Comparison of ENCODE assay signal across 8 cellular contexts in genomic region chr1:222465211-222466041, GRCh38.
DNase-seq lines count a peak whose midpoint lies in the region; ATAC-seq, FAIRE-seq and TF ChIP-seq lines count a peak whose summit lies in the region.

No MANE protein-coding gene starts in this region.

- peak; percentile 98 for TF ChIP-seq CTCF in HepG2 (CRISPR knock-in tag; IDR thresholded peaks at IDR 0.05)

- CTCF ChIA-PET in HepG2 (lab: Yijun Ruan, JAX; ENCODE audit: low intra/inter-chr PET ratio, low total read pairs): interaction anchor here (2.5 kb wide), 1 partner anchor 168 kb away, joined by 44 read pairs; no protein-coding TSS in a partner anchor

- TF ChIP-seq POLR2A in HepG2 (IDR thresholded peaks at IDR 0.05; ENCODE audit: insufficient read depth in 1 of 2, low read depth in 2 of 2, low read length in 2 of 2): peak; percentile 72 to 82

- peak; percentile 70 for FAIRE-seq in HepG2 (lab: Jason Lieb, UNC)

- H3K9me3 ChIP-seq in HepG2 (ENCODE audit: low read length): no peaks in the 10 kb centered on the region

- H3K9ac ChIP-seq in HepG2 (ENCODE audit: insufficient read depth, low read depth, low read length): peak overlapping the region; percentile 90

- DNase-seq in Ammon's horn (ENCODE audit: low spot score) (peak; percentile 93), NCI-H510A (lab: John Stamatoyannopoulos, UW) (peak; percentile 72), cortex of kidney (lab: John Stamatoyannopoulos, UW) (peak; percentile 45), HepG2 (ENCODE audit: low spot score) (peak; percentile 91)
- DNase-seq in activated CD4-positive, alpha-beta T cell treated with anti-CD3 and anti-CD28 coated beads for 48 hours: peak; percentile 85
- DNase-seq in stimulated activated CD4-positive, alpha-beta T cell treated with anti-CD3 and anti-CD28 coated beads, Interleukin-2, amount 100 ng/mL, for 48 hours: peak; percentile 74 to 85

- no peak for TF ChIP-seq EP300 in HepG2 (IDR thresholded peaks at IDR 0.05; ENCODE audit: low read depth in 2 of 2, low read length in 2 of 2)
- TF ChIP-seq EP300 in HepG2 (CRISPR knock-in tag; IDR thresholded peaks at IDR 0.05; ENCODE audit: borderline replicate concordance): peak; percentile 33; the same call in 1 of the 2 replicates

- intact Hi-C loops in HepG2 (cut with micrococcal nuclease; ENCODE audit: unreplicated experiment): loop anchor here (1.0 to 10.0 kb wide), 5 partner anchors 152 to 721 kb away; partner anchors contain the start of gene DUSP10

- H3K79me2 ChIP-seq in HepG2 (ENCODE audit: insufficient read depth, low read length): no peaks in the 10 kb centered on the region

- TSS peak; percentile 100 for BruUV-seq in HepG2 (replicated peaks; lab: Mats Ljungman, UMichigan)

- TF ChIP-seq RAD21 in HepG2 (CRISPR knock-in tag; IDR thresholded peaks at IDR 0.05): peak; percentile 100

- peak overlapping the region; percentile 99 for H3K27ac ChIP-seq in HepG2 (ENCODE audit: extremely low read length, insufficient read depth, low read length)

- under 1% methylated on average over 15 of the region's 46 CpGs for WGBS in HepG2 (ENCODE audit: low lambda C conversion rate)

- H3K36me3 ChIP-seq in HepG2 (replicated peaks in 1 of 2; ENCODE audit: control insufficient read depth in 1 of 2, insufficient read depth in 2 of 2, low read length in 2 of 2): no peaks in the 10 kb centered on the region

- H3K27me3 ChIP-seq in HepG2 (ENCODE audit: control insufficient read depth in 1 of 2, insufficient read depth in 2 of 2, low read length in 2 of 2): no peaks in the 10 kb centered on the region

- peak overlapping the region; percentile 60 to 81 (median 74) for H3K4me3 ChIP-seq in HepG2 (replicated peaks in 1 of 3; ENCODE audit: insufficient read depth in 1 of 3, low read depth in 2 of 3, low read length in 3 of 3)

- ATAC-seq in GM19025 (IDR thresholded peaks at IDR 0.05; ENCODE audit: low read depth, unreplicated experiment) (peak; percentile 92), HG03280 (IDR thresholded peaks at IDR 0.05; ENCODE audit: unreplicated experiment) (peak; percentile 94), HepG2 (peak; percentile 99)

- in situ Hi-C loops in HepG2 (cut with HindIII; ENCODE audit: extremely low pct_ligation_motif_present, low pct_unique_long_range_greater_than_20kb): loop anchor here (5.0 to 25.0 kb wide), 4 partner anchors 167 to 721 kb away; partner anchors contain the start of genes AIDA, BROX and DUSP10

- H4K20me1 ChIP-seq in HepG2 (ENCODE audit: insufficient read depth, low read length): no peaks in the 10 kb centered on the region

- peak overlapping the region; percentile 96 for H2AFZ ChIP-seq in HepG2 (ENCODE audit: low read length)

- peaks cover 42% of the 10 kb centered on the region for H3K4me1 ChIP-seq in HepG2 (ENCODE audit: insufficient read depth, low read length)

- POLR2A ChIA-PET in HepG2 (lab: Yijun Ruan, JAX): interaction anchor here (0.7 to 2.3 kb wide), 10 partner anchors 10 to 757 kb away, joined by 3 to 10 read pairs (median 4); partner anchors contain the start of gene TAF1A

- H3K4me2 ChIP-seq in HepG2 (ENCODE audit: low read depth, low read length): peak overlapping the region; percentile 89

TF ChIP-seq in HepG2, 621 proteins besides CTCF, POLR2A, EP300 and RAD21 (continues in another document):
- TF ChIP-seq ZNF142 (CRISPR knock-in tag; IDR thresholded peaks at IDR 0.05) (peak; percentile 58; the same call in 1 of the 2 replicates), ZNF234 (CRISPR knock-in tag; conservative IDR thresholded peaks at IDR 0.05) (0 out of 2 replicates have a peak, but pooled peaks have one; percentile 66), ZIK1 (CRISPR knock-in tag; IDR thresholded peaks at IDR 0.05; ENCODE audit: borderline replicate concordance, low read depth) (peak; percentile 78), RFX5 (IDR thresholded peaks at IDR 0.05; ENCODE audit: low read depth, low read length) (0 out of 2 replicates have a peak, but pooled peaks have one; percentile 29), MLX (CRISPR knock-in tag; IDR thresholded peaks at IDR 0.05) (peak; percentile 87), ZNF17 (CRISPR knock-in tag; IDR thresholded peaks at IDR 0.05) (no peak), ZFP36L2 (CRISPR knock-in tag; IDR thresholded peaks at IDR 0.05) (no peak), ZUFSP (CRISPR knock-in tag; IDR thresholded peaks at IDR 0.05; ENCODE audit: borderline replicate concordance) (no peak), GLI4 (CRISPR knock-in tag; IDR thresholded peaks at IDR 0.05; ENCODE audit: borderline replicate concordance) (no peak), ZBTB39 (CRISPR knock-in tag; IDR thresholded peaks at IDR 0.05) (no peak; the same call in 1 of the 2 replicates), ZMYM3 (CRISPR knock-in tag; IDR thresholded peaks at IDR 0.05) (peak; percentile 10; the same call in 1 of the 2 replicates), PAF1 (CRISPR knock-in tag; IDR thresholded peaks at IDR 0.05) (no peak), MAFK (conservative IDR thresholded peaks at IDR 0.05 in 1 of 2, IDR thresholded peaks at IDR 0.05 in 1 of 2; ENCODE audit: low read length in 2 of 2) (no peak)

Comparison
In these comparisons a context has a peak if more than half of its experiments do, and no peak if none do; other contexts are left out.
1. Peak in every context shown above with its lines: DNase-seq, ATAC-seq, H3K4me3 ChIP-seq and H3K27ac ChIP-seq.